8 cellular contexts compared by ENCODE assay signal in the genomic region with DNA sequence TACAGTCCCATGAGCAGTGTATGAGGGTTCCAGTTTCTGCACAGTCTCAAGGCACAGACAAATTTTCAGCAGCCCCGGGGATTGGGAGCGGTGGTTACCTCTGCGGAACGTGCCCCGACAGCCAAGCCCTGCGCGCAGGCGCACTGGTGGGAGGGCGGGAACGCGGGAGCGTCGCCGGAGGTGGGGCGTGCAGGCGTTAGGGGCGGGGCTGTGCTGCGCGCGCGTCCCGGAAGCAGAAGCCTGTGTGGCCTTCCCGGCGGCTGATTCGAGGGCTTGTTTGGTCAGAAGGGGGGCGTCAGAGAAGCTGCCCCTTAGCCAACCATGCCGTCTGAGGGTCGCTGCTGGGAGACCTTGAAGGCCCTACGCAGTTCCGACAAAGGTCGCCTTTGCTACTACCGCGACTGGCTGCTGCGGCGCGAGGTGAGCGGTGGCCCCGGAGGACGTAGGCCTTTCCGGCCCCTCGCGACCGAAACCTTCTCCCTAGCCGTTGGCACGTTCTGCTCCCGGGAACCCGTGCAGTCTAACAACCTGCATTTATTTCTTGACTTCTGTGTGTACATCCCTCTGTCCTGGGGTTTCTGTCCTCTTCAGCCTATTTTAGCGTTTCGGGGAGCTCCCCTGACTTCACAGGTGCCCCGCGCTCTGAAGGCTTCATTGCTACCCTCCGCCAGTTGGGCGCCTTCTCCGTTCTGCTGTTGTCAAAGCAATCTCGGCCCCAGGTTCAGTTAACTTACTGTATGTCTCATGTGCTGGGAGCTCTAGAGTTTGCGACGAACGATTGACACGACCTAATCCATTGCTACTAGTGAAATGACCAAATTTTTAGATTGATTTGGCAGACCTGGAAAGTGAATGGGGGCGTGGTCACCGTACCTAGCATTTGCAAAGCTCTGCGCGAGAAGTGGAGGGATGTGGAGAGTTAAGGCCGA. TPM values are rescaled to one million over a fixed set of nuclear protein-coding genes. Genes with fewer than 3 reads are reported as not detected.
DNase-seq lines count a peak whose midpoint lies in the region; ATAC-seq and TF ChIP-seq lines count a peak whose summit lies in the region.

A gene with protein sequence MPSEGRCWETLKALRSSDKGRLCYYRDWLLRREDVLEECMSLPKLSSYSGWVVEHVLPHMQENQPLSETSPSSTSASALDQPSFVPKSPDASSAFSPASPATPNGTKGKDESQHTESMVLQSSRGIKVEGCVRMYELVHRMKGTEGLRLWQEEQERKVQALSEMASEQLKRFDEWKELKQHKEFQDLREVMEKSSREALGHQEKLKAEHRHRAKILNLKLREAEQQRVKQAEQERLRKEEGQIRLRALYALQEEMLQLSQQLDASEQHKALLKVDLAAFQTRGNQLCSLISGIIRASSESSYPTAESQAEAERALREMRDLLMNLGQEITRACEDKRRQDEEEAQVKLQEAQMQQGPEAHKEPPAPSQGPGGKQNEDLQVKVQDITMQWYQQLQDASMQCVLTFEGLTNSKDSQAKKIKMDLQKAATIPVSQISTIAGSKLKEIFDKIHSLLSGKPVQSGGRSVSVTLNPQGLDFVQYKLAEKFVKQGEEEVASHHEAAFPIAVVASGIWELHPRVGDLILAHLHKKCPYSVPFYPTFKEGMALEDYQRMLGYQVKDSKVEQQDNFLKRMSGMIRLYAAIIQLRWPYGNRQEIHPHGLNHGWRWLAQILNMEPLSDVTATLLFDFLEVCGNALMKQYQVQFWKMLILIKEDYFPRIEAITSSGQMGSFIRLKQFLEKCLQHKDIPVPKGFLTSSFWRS (plus strand): TSS at position 235 of the 929 bp plus-strand sequence. CDS start 87 bp downstream, at position 322.

- no peaks in the 10 kb centered on the region for H3K27me3 ChIP-seq in left lung

- TF ChIP-seq CTCF in CD14-positive monocyte (IDR thresholded peaks at IDR 0.05) = no peak
- no peak for TF ChIP-seq CTCF in left lung (IDR thresholded peaks at IDR 0.05)

- peaks cover 0 to 32% of the 10 kb centered on the region in 2 donors for H3K36me3 ChIP-seq in left lung

- H3K9me3 Mint-ChIP-seq in CD14-positive monocyte = peaks cover 0 to 3% (median 0%) of the 10 kb centered on the region in 7 donors
- H3K9me3 Mint-ChIP-seq in dendritic cell treated with granulocyte-macrophage colony-stimulating factor and Interleukin-4, amounts not matched to agents 40 ng/mL and 50 ng/mL, for 4 days = no peaks in the 10 kb centered on the region

- no peaks in the 10 kb centered on the region for H3K9me3 ChIP-seq in left lung

- peak within 1 kb of the TSS; percentile 80 to 97 for H3K4me3 ChIP-seq in left lung

- peaks cover 26 to 40% of the 10 kb centered on the region in 2 donors for H3K36me3 Mint-ChIP-seq in CD14-positive monocyte
- H3K36me3 Mint-ChIP-seq in dendritic cell treated with granulocyte-macrophage colony-stimulating factor and Interleukin-4, amounts not matched to agents 40 ng/mL and 50 ng/mL, for 4 days (ENCODE audit: low read depth) = peaks cover 45% of the 10 kb centered on the region

- peaks cover 0 to 1% (median 0%) of the 10 kb centered on the region in 3 donors for H3K27me3 Mint-ChIP-seq in CD14-positive monocyte (ENCODE audit: low read depth in 3 of 3)
- no peaks in the 10 kb centered on the region for H3K27me3 Mint-ChIP-seq in dendritic cell treated with granulocyte-macrophage colony-stimulating factor and Interleukin-4, amounts not matched to agents 40 ng/mL and 50 ng/mL, for 4 days

- intact Hi-C loops in CD14-positive monocyte (cut with micrococcal nuclease) (loop anchor here in 1 of 2 donors (1.0 to 5.0 kb wide), 2 partner anchors 48 kb away; partner anchors contain the start of genes ODF2 and SPTAN1), left lung (cut with DNase I) (no loop called here)
- intact Hi-C loops in dendritic cell treated with granulocyte-macrophage colony-stimulating factor and Interleukin-4, amounts not matched to agents 40 ng/mL and 50 ng/mL, for 4 days (cut with micrococcal nuclease) = loop anchor here (2.0 kb wide), 1 partner anchor 48 kb away; the partner anchor contains the start of gene SPTAN1

- peaks cover 16% of the 10 kb centered on the region for H3K4me1 Mint-ChIP-seq in CD14-positive monocyte
- peaks cover 14% of the 10 kb centered on the region for H3K4me1 Mint-ChIP-seq in dendritic cell treated with granulocyte-macrophage colony-stimulating factor and Interleukin-4, amounts not matched to agents 40 ng/mL and 50 ng/mL, for 4 days (ENCODE audit: low read depth)

- peaks cover 7 to 25% of the 10 kb centered on the region in 2 donors for H3K4me1 ChIP-seq in left lung

- peak within 1 kb of the TSS; percentile 71 to 89 for H3K27ac ChIP-seq in left lung

- peak within 1 kb of the TSS; percentile 92 to 98 (median 97) for H3K27ac Mint-ChIP-seq in CD14-positive monocyte
- peak within 1 kb of the TSS; percentile 93 for H3K27ac Mint-ChIP-seq in dendritic cell treated with granulocyte-macrophage colony-stimulating factor and Interleukin-4, amounts not matched to agents 40 ng/mL and 50 ng/mL, for 4 days

- DNase-seq in CD14-positive monocyte (ENCODE audit: low spot score) (peak; percentile 92), NCI-H748 treated with DMSO at 0.1 percent for 48 hours (lab: John Stamatoyannopoulos, UW) (peak; percentile 83), left lung (peak; percentile 96 to 99)
- DNase-seq in activated CD4-positive, alpha-beta T cell treated with anti-CD3 and anti-CD28 coated beads, Interleukin-2, amount 50 U/mL, for 24 hours (ENCODE audit: low read depth in 1 of 2, low spot score in 1 of 2) = peak; percentile 94 to 95
- DNase-seq in stimulated activated CD4-positive, alpha-beta T cell treated with anti-CD3 and anti-CD28 coated beads, Interleukin-2, amount 100 ng/mL, for 48 hours = peak; percentile 98

- peak within 1 kb of the TSS; percentile 98 to 100 for H3K4me3 Mint-ChIP-seq in CD14-positive monocyte
- peak within 1 kb of the TSS; percentile 99 for H3K4me3 Mint-ChIP-seq in dendritic cell treated with granulocyte-macrophage colony-stimulating factor and Interleukin-4, amounts not matched to agents 40 ng/mL and 50 ng/mL, for 4 days

- peak; percentile 76 for ATAC-seq in GM19395 (IDR thresholded peaks at IDR 0.05; ENCODE audit: unreplicated experiment)
- peak; percentile 77 for ATAC-seq in HG03558 (IDR thresholded peaks at IDR 0.05; ENCODE audit: extremely low read depth, unreplicated experiment)
- peak; percentile 99 for ATAC-seq in left lung

RNA-seq across cellular contexts. Expression of the gene that starts here (rescaled TPM):
- polyA plus RNA-seq in CD14-positive monocyte = 10 to 100 TPM; 22.2 to 31.2 TPM
- total RNA-seq in left lung = 10 to 100 TPM; 21.6 to 27.8 TPM

Comparison
In these comparisons a context has a peak if more than half of its experiments do, and no peak if none do; other contexts are left out.
1. Peak in every context shown above with its lines: DNase-seq, ATAC-seq, H3K4me3 ChIP-seq and H3K27ac ChIP-seq.